In the genomic region with DNA sequence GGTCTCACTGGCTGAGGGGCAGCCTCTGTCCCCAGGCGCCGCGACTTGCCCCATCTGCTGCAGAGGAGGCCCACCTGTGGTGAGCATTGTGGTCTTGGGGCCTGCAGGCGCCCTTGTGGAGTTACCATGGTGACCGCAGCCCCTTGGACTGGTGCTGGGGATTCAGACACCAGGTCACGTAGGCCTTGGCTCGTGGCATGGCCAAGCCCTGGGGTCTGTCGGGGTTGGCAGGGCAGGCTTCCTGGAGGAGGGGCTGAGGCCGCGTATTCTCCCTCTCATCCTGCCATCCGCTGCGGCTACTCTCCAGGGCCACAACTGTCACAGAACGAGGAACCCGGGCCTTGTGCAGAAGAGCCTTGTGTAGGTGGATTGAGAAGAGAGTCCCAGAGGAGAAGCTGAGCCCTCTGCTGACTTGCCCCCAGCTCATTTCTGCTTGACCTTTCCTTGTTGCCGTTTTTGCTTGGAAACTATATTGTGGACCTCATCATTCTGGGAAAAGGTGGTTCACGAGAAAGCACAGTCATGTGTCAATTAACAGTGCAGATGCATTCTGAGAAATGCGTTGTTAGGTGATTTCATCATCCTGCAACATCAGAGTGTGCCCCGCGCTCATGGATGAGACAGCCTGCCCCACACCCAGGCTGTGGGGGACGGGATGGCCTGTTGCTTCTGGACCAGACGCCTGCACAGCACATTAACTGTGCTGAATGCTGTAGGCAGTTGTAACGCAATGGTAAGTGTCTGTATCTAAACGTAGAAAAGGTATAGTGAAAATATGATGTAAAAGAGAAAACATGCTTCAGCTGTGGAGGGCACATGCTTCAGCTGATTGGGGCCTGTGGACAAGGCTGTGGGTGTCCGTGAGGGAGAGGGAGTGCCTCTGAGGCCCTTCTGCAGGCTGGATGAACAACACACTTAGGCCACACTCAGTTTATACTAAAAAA, we compare ENCODE assay signal across 22 cellular contexts. TPM values are rescaled to one million over a fixed set of nuclear protein-coding genes. Genes with fewer than 3 reads are reported as not detected.
A peak's percentile ranks its signal among the peaks of the same experiment; 100 is the strongest.
DNase-seq lines count a peak whose midpoint lies in the region; ATAC-seq, FAIRE-seq and TF ChIP-seq lines count a peak whose summit lies in the region.
"Had no signal": no experiment of that assay in that cellular context is flagged by ENCODE, and none has a peak within 500 bp of the region (broad histone marks: within the 10 kb centered on the region; RNA-seq: fewer than 3 reads in every experiment).

No MANE protein-coding gene starts in this region.

- no peaks in the 10 kb centered on the region for H3K36me3 ChIP-seq in CD8-positive, alpha-beta memory T cell (ENCODE audit: insufficient read depth, low read length)
- H3K36me3 ChIP-seq in H7 (replicated peaks; ENCODE audit: control insufficient read depth, insufficient read depth, low read length): peaks cover 7% of the 10 kb centered on the region
- peaks cover 2% of the 10 kb centered on the region for H3K36me3 ChIP-seq in brain microvascular endothelial cell (replicated peaks)

- no peak for FAIRE-seq in frontal cortex (lab: Jason Lieb, UNC)
- FAIRE-seq: HTR-8/SVneo, islet of Langerhans had no signal

- DNase-seq in CD8-positive, alpha-beta memory T cell: no peak
- DNase-seq in H7: peak; percentile 75
- peak; percentile 11 for DNase-seq in brain microvascular endothelial cell
- peak; percentile 55 for DNase-seq in iris pigment epithelial cell (ENCODE audit: low read depth)
- no peak for DNase-seq in NCI-H2107 (lab: John Stamatoyannopoulos, UW)
- DNase-seq in frontal cortex (ENCODE audit: low spot score in 2 of 2): no peak
- no peak for DNase-seq in HCEC 1CT
- DNase-seq: activated T-cell treated with anti-CD3 and anti-CD28 coated beads, Interleukin-2, amount 50 U/mL, for 4 hours; central memory CD4-positive, alpha-beta T cell; lower lobe of right lung; NCI-H1417 treated with DMSO at 0.1 percent for 48 hours; NCI-H2171; NCI-H748 treated with DMSO at 0.1 percent for 48 hours; PC-3; right cardiac atrium; SHP77 treated with DMSO at 0.1 percent for 48 hours; stimulated activated naive CD4-positive, alpha-beta T cell treated with Interleukin-2 at 50 U/mL for 16 hours had no signal

- peaks cover 0 to 1% of the 10 kb centered on the region in 2 donors for H3K27me3 Mint-ChIP-seq in CD8-positive, alpha-beta memory T cell
- H3K27me3 Mint-ChIP-seq: type B pancreatic cell had no signal

- no peaks in the 10 kb centered on the region for H3K4me1 Mint-ChIP-seq in CD8-positive, alpha-beta memory T cell

- no peaks in the 10 kb centered on the region for H3K9me3 Mint-ChIP-seq in CD8-positive, alpha-beta memory T cell
- H3K9me3 Mint-ChIP-seq: activated T-cell treated with anti-CD3 and anti-CD28 coated beads, Interleukin-2, amount 50 U/mL, for 4 hours; type B pancreatic cell had no signal

- peaks cover 0 to 21% (median 3%) of the 10 kb centered on the region in 3 donors for H3K36me3 Mint-ChIP-seq in CD8-positive, alpha-beta memory T cell

- no peak for TF ChIP-seq CTCF in brain microvascular endothelial cell (IDR thresholded peaks at IDR 0.05; ENCODE audit: low read depth, low read length, missing control alignments)

- H3K4me3 ChIP-seq in CD8-positive, alpha-beta memory T cell (ENCODE audit: low read length): no peak overlapping the region
- no peak overlapping the region for H3K4me3 ChIP-seq in H7 (ENCODE audit: insufficient read depth, low read depth, low read length)
- H3K4me3 ChIP-seq in brain microvascular endothelial cell (ENCODE audit: low read depth, low read length): no peak overlapping the region
- H3K4me3 ChIP-seq: lower lobe of right lung had no signal

- H3K27me3 ChIP-seq in CD8-positive, alpha-beta memory T cell (ENCODE audit: insufficient read depth, low read length, poor library complexity, severe bottlenecking): no peaks in the 10 kb centered on the region
- H3K27me3 ChIP-seq in H7 (ENCODE audit: control insufficient read depth, insufficient read depth, low read length): no peaks in the 10 kb centered on the region
- no peaks in the 10 kb centered on the region for H3K27me3 ChIP-seq in brain microvascular endothelial cell (replicated peaks)

- CTCF ChIA-PET in CD8-positive, alpha-beta memory T cell (lab: Charles Lee): no interaction called here

- peak overlapping the region; percentile 65 for H3K27ac ChIP-seq in CD8-positive, alpha-beta memory T cell (ENCODE audit: low read depth, low read length)
- no peak overlapping the region for H3K27ac ChIP-seq in brain microvascular endothelial cell
- H3K27ac ChIP-seq: lower lobe of right lung had no signal

- H3K27ac Mint-ChIP-seq in CD8-positive, alpha-beta memory T cell: peak overlapping the region in 1 of 8 donors; percentile 50
- H3K27ac Mint-ChIP-seq: type B pancreatic cell had no signal

- ATAC-seq in HG02870 (IDR thresholded peaks at IDR 0.05; ENCODE audit: unreplicated experiment): no peak
- ATAC-seq: esophagus mucosa, lower lobe of right lung, PC-3, right cardiac atrium had no signal

- H3K4me3 Mint-ChIP-seq in CD8-positive, alpha-beta memory T cell: no peak overlapping the region
- H3K4me3 Mint-ChIP-seq: activated T-cell treated with anti-CD3 and anti-CD28 coated beads, Interleukin-2, amount 50 U/mL, for 4 hours; type B pancreatic cell had no signal

- in situ Hi-C loops in brain microvascular endothelial cell (cut with HindIII; ENCODE audit: low pct_ligation_motif_present, low sequenced_read_pairs): no loop called here

- H3K4me1 ChIP-seq in CD8-positive, alpha-beta memory T cell (ENCODE audit: insufficient read depth, low read length): no peaks in the 10 kb centered on the region

- POLR2A ChIA-PET in CD8-positive, alpha-beta memory T cell (lab: Charles Lee): interaction anchor here (0.7 kb wide), 1 partner anchor 13 kb away, joined by 3 read pairs; no protein-coding TSS in a partner anchor

- H3K9me3 ChIP-seq in CD8-positive, alpha-beta memory T cell (ENCODE audit: low read length): no peaks in the 10 kb centered on the region
- H3K9me3 ChIP-seq: lower lobe of right lung had no signal

RNA-seq across cellular contexts. Expression of a gene that starts 38.5 kb away (rescaled TPM):
- total RNA-seq in CD8-positive, alpha-beta memory T cell: 10 to 100 TPM; 25.2 to 25.6 TPM
- polyA plus RNA-seq in CD8-positive, alpha-beta memory T cell: 13.8 TPM
- 35.5 and 42.2 TPM in 2 replicates for total RNA-seq in H7 (2014; rRNA removed; shearing (Covaris generic))
- total RNA-seq in frontal cortex: 11.8 TPM

RNA-seq across cellular contexts. Expression of a gene that starts 38.5 kb away (rescaled TPM):
- 10 to 100 TPM; 22.3 to 24.9 TPM for total RNA-seq in CD8-positive, alpha-beta memory T cell
- polyA plus RNA-seq in CD8-positive, alpha-beta memory T cell: 14.2 TPM
- 24.4 and 40.8 TPM in 2 replicates for total RNA-seq in H7 (2014; rRNA removed; shearing (Covaris generic))
- total RNA-seq in frontal cortex: 26.1 TPM

Comparison
In these comparisons a context has a peak if more than half of its experiments do, and no peak if none do; other contexts are left out.
1. DNase-seq: peak in H7 (single experiment), brain microvascular endothelial cell (single experiment) and iris pigment epithelial cell (single experiment); none in CD8-positive, alpha-beta memory T cell (0 of 5), NCI-H2107 (single experiment), frontal cortex (0 of 2) and HCEC 1CT (single experiment).